ENCODE assay signal across 1 cellular context in genomic region chr5:134125195-134126015, GRCh38.
TF ChIP-seq lines count a peak whose summit lies in the region.

No MANE protein-coding gene starts in this region.

TF ChIP-seq in IMR-90, 13 proteins besides CTCF, POLR2A, EP300 and RAD21 (continued from another document):
- no peak for TF ChIP-seq SMC3 (IDR thresholded peaks at IDR 0.05; ENCODE audit: low read depth, low read length)
- 0 out of 2 replicates have a peak, but pooled peaks have one; percentile 2 for TF ChIP-seq MAZ (IDR thresholded peaks at IDR 0.05; ENCODE audit: borderline replicate concordance, low read depth, low read length)
